ENCODE assay signal across 8 cellular contexts in the genomic region with DNA sequence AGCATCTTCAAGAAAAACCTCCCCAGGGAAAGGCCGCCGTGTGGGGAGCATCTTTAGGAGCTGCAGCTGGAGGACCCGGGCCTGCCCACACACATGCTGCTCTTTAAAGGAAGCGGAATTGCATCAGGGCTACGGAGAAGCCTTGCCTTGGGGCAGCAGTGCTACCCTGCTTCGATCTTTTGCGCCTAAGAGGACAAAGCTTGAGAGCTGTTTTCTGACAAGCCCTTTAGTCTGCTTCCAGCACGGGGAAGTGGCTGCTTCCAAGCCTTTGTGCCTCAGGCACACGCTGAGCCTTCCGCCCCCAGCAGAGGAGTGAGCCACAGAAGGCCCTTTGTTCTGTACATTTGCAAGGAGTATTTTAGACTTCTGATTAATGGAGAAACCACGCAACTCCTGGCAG. TPM values are rescaled to one million over a fixed set of nuclear protein-coding genes. Genes with fewer than 3 reads are reported as not detected.
DNase-seq lines count a peak whose midpoint lies in the region; ATAC-seq and TF ChIP-seq lines count a peak whose summit lies in the region.

No MANE protein-coding gene starts in this region.

- intact Hi-C loops in breast epithelium (cut with DNase I; ENCODE audit: low total_unique reads) (loop anchor here (2.0 kb wide), 1 partner anchor 35 kb away; a partner anchor contains a TSS), left lung (cut with DNase I) (no loop called here)

- ATAC-seq in left lung (peak; percentile 33), HG03039 (IDR thresholded peaks at IDR 0.05; ENCODE audit: unreplicated experiment) (no peak), HG02885 (IDR thresholded peaks at IDR 0.05; ENCODE audit: poor library complexity, unreplicated experiment) (no peak), GM21786 (IDR thresholded peaks at IDR 0.05; ENCODE audit: unreplicated experiment) (no peak), HG03108 (IDR thresholded peaks at IDR 0.05; ENCODE audit: unreplicated experiment) (no peak)

- H3K36me3 ChIP-seq in breast epithelium: no peaks in the 10 kb centered on the region
- peaks cover 0 to 23% of the 10 kb centered on the region in 2 donors for H3K36me3 ChIP-seq in left lung

- H3K9me3 ChIP-seq in breast epithelium (no peaks in the 10 kb centered on the region), left lung (no peaks in the 10 kb centered on the region)

- DNase-seq in AG09309 (ENCODE audit: low read depth) (peak; percentile 25), NCI-H2081 (lab: John Stamatoyannopoulos, UW) (peak; percentile 66 to 82), breast epithelium (ENCODE audit: low spot score in 2 of 2) (peak in 1 of 2 donors; percentile 81), left lung (no peak)

- no peak overlapping the region for H3K4me3 ChIP-seq in AG09309 (ENCODE audit: control insufficient read depth, low read depth, low read length)
- peak overlapping the region in 1 of 3 donors; percentile 35 for H3K4me3 ChIP-seq in breast epithelium
- no peak overlapping the region for H3K4me3 ChIP-seq in left lung

- H3K27ac ChIP-seq in breast epithelium (peak overlapping the region; percentile 70 to 71), left lung (no peak overlapping the region)

- no peaks in the 10 kb centered on the region for H3K27me3 ChIP-seq in breast epithelium
- no peaks in the 10 kb centered on the region for H3K27me3 ChIP-seq in left lung

- H3K4me1 ChIP-seq in breast epithelium: peaks cover 0 to 3% of the 10 kb centered on the region in 2 donors
- H3K4me1 ChIP-seq in left lung: no peaks in the 10 kb centered on the region

- TF ChIP-seq CTCF in AG09309 (IDR thresholded peaks at IDR 0.05; ENCODE audit: control insufficient read depth, insufficient read depth, low read depth, low read length, missing control alignments) (no peak), breast epithelium (IDR thresholded peaks at IDR 0.05) (no peak), left lung (IDR thresholded peaks at IDR 0.05) (no peak)

- no peak for TF ChIP-seq POLR2A in breast epithelium (IDR thresholded peaks at IDR 0.05)

RNA-seq across cellular contexts. Expression of a gene that starts 31.5 kb away (rescaled TPM):
- total RNA-seq in breast epithelium (10 to 100 TPM; 26.5 to 41.9 (median 27.2) TPM), left lung (10 to 100 TPM; 35.1 to 35.6 TPM)

RNA-seq across cellular contexts. Expression of a gene that starts 31.8 kb away (rescaled TPM):
- total RNA-seq in breast epithelium (10 to 100 TPM; 29.5 to 45.4 (median 38.5) TPM), left lung (10 to 100 TPM; 22.7 to 26.3 TPM)

RNA-seq across cellular contexts. Expression of a gene that starts 34.7 kb away (rescaled TPM):
- total RNA-seq in breast epithelium (100 to 1,000 TPM; 222 to 275 (median 253) TPM), left lung (100 to 1,000 TPM; 152 to 167 TPM)

Comparison
In these comparisons a context has a peak if more than half of its experiments do, and no peak if none do; other contexts are left out.
1. DNase-seq: peak in AG09309 (single experiment) and NCI-H2081 (2 of 2); none in left lung (0 of 2).
2. H3K27ac ChIP-seq: peak in breast epithelium (2 of 2); none in left lung (0 of 2).